Comparison of ENCODE assay signal across 22 cellular contexts in genomic region chr9:111187376-111187775, GRCh38.
"Had no signal": no experiment of that assay in that cellular context is flagged by ENCODE, and none has a peak within 500 bp of the region (broad histone marks: within the 10 kb centered on the region; RNA-seq: fewer than 3 reads in every experiment).

No MANE protein-coding gene starts in this region.

- H3K27me3 ChIP-seq: esophagus muscularis mucosa, gastrocnemius medialis, pancreas, right lobe of liver, tibial artery, upper lobe of left lung had no signal

- H3K9me3 ChIP-seq: esophagus muscularis mucosa, gastrocnemius medialis, lower lobe of right lung, pancreas, right lobe of liver, upper lobe of left lung had no signal

- H3K36me3 ChIP-seq: esophagus muscularis mucosa, gastrocnemius medialis, heart right ventricle, left ventricle myocardium inferior, lower lobe of right lung, pancreas, right lobe of liver, spleen, tibial artery, upper lobe of left lung had no signal

- H3K4me1 ChIP-seq: esophagus muscularis mucosa, gastrocnemius medialis, heart right ventricle, left ventricle myocardium inferior, lower lobe of right lung, pancreas, right lobe of liver, spleen, tibial artery, upper lobe of left lung had no signal

- DNase-seq: cortex of kidney; dorsolateral prefrontal cortex; effector CD8-positive, alpha-beta T cell; gastrocnemius medialis; heart right ventricle; immature natural killer cell; left cardiac atrium; left ventricle myocardium inferior; lower lobe of right lung; midbrain; naive B cell; occipital lobe; pancreas; right lobe of liver; spleen; stimulated activated CD4-positive, alpha-beta T cell treated with anti-CD3 and anti-CD28 coated beads, Interleukin-15, amount 100 ng/mL, for 24 hours; stimulated activated CD4-positive, alpha-beta T cell treated with anti-CD3 and anti-CD28 coated beads, Interleukin-1b, Interleukin-23, amount 100 ng/mL, for 48 hours; stimulated activated CD4-positive, alpha-beta T cell treated with anti-CD3 and anti-CD28 coated beads, Interleukin-4, amount 100 ng/mL, for 24 hours; tibial artery; upper lobe of left lung had no signal

- ATAC-seq: gastrocnemius medialis; heart right ventricle; left cardiac atrium; lower lobe of right lung; pancreas; right lobe of liver; stimulated activated memory B cell treated with anti-CD40 and anti-IgM and Interleukin-4, amounts not matched to agents 10 μg/mL and 1 μg/mL and 100 μg/mL, for 72 hours had no signal

- H3K4me3 ChIP-seq: dorsolateral prefrontal cortex, esophagus muscularis mucosa, gastrocnemius medialis, heart right ventricle, left ventricle myocardium inferior, lower lobe of right lung, pancreas, right lobe of liver, spleen, tibial artery, upper lobe of left lung had no signal

- H3K27ac ChIP-seq: dorsolateral prefrontal cortex, esophagus muscularis mucosa, gastrocnemius medialis, heart right ventricle, left ventricle myocardium inferior, lower lobe of right lung, pancreas, right lobe of liver, spleen, tibial artery, upper lobe of left lung had no signal
